1 cellular context compared by ENCODE assay signal in genomic region chr11:58578635-58579191, GRCh38.
A peak's percentile ranks its signal among the peaks of the same experiment; 100 is the strongest.
TF ChIP-seq lines count a peak whose summit lies in the region.

TSS of gene ZFP91 (plus strand) at chr11:58579063. CDS start at chr11:58579282, 219 bp downstream.

TF ChIP-seq in HCT116, 20 proteins besides CTCF, POLR2A, EP300 and RAD21 (continued from another document):
- peak; percentile 95 for TF ChIP-seq ZBTB33 (IDR thresholded peaks at IDR 0.05; ENCODE audit: extremely low read depth, insufficient replicate concordance, low read length)
- no peak for TF ChIP-seq ZNF274 (IDR thresholded peaks at IDR 0.05; ENCODE audit: low read depth, low read length)
